2 cellular contexts compared by ENCODE assay signal in genomic region chr15:71336671-71337070, GRCh38.
TF ChIP-seq lines count a peak whose summit lies in the region.

No MANE protein-coding gene starts in this region.

TF ChIP-seq in A549, 52 proteins besides CTCF, POLR2A, EP300 and RAD21:
- TF ChIP-seq SREBF2 (IDR thresholded peaks at IDR 0.05) (no peak), ELK1 (IDR thresholded peaks at IDR 0.05; ENCODE audit: low read depth, low read length) (no peak), TP53 (CRISPR knock-in tag; IDR thresholded peaks at IDR 0.05) (no peak), MAZ (IDR thresholded peaks at IDR 0.05; ENCODE audit: borderline replicate concordance, low read depth, low read length) (no peak), HOXB13 (CRISPR knock-in tag; IDR thresholded peaks at IDR 0.05; ENCODE audit: low read depth) (no peak), FOXS1 (CRISPR knock-in tag; IDR thresholded peaks at IDR 0.05) (no peak)

TF ChIP-seq in IMR-90, 13 proteins besides CTCF, POLR2A, EP300 and RAD21:
- no peak for TF ChIP-seq USF2 (IDR thresholded peaks at IDR 0.05; ENCODE audit: low read depth, low read length)
- no peak for TF ChIP-seq BHLHE40 (IDR thresholded peaks at IDR 0.05; ENCODE audit: low read depth, low read length)
- TF ChIP-seq MAFK (IDR thresholded peaks at IDR 0.05; ENCODE audit: low read depth, low read length), result no peak
- TF ChIP-seq MXI1 (IDR thresholded peaks at IDR 0.05; ENCODE audit: borderline replicate concordance, low read depth, low read length), result no peak
- TF ChIP-seq SMC3 (IDR thresholded peaks at IDR 0.05; ENCODE audit: low read depth, low read length), result no peak
- no peak for TF ChIP-seq ELK1 (IDR thresholded peaks at IDR 0.05; ENCODE audit: borderline replicate concordance, low read depth, low read length)
- TF ChIP-seq FOS (IDR thresholded peaks at IDR 0.05; ENCODE audit: low read depth, low read length), result no peak
- TF ChIP-seq CHD1 (IDR thresholded peaks at IDR 0.05; ENCODE audit: low read depth, low read length), result no peak
- no peak for TF ChIP-seq RCOR1 (IDR thresholded peaks at IDR 0.05; ENCODE audit: insufficient replicate concordance, low read length)
- TF ChIP-seq NFE2L2 (IDR thresholded peaks at IDR 0.05; ENCODE audit: low read depth, low read length), result no peak
- TF ChIP-seq CEBPB (IDR thresholded peaks at IDR 0.05; ENCODE audit: low read depth, low read length), result no peak
- no peak for TF ChIP-seq MAZ (IDR thresholded peaks at IDR 0.05; ENCODE audit: borderline replicate concordance, low read depth, low read length)
